Comparison of ENCODE assay signal across 8 cellular contexts in the genomic region with DNA sequence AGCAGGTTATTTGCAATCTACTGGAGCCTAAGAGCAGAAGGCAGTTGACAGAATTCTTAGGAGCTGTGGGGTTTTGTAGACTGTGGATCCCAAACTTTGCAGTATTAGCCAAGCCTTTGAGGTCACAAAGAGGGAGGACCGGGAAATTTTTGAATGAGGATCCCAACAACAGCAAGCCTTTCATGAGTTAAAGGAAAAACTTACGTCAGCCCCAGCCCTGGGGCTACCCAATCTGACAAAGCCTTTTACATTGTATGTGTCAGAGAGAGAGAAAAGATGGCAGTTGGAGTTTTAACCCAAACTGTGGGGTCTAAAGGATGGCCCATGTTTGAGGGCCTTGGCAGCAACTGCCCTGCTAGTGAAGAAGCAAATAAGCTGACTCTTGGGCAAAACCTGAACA.
DNase-seq lines count a peak whose midpoint lies in the region; ATAC-seq, FAIRE-seq and TF ChIP-seq lines count a peak whose summit lies in the region.
"Not testable (repeated sequence)": the region's sequence is repeated elsewhere in the genome, so short reads cannot be mapped to it uniquely, and the experiment has no call there.

No MANE protein-coding gene starts in this region.

- not testable (repeated sequence) for H3K4me3 ChIP-seq in kidney (ENCODE audit: low read length in 2 of 2); trophoblast cell (ENCODE audit: low read depth, low read length); thyroid gland (replicated peaks in 1 of 3)

- not testable (repeated sequence) for H3K79me2 ChIP-seq in trophoblast cell (ENCODE audit: control insufficient read depth, insufficient read depth, low read length, poor library complexity)

- not testable (repeated sequence) for H3K9me3 Mint-ChIP-seq in chondrocyte (ENCODE audit: low read depth)

- not testable (repeated sequence) for H3K36me3 ChIP-seq in kidney (ENCODE audit: control insufficient read depth in 1 of 2, insufficient read depth in 2 of 2, low read length in 2 of 2); trophoblast cell (ENCODE audit: control insufficient read depth in 1 of 2, insufficient read depth in 2 of 2, low read length in 2 of 2); thyroid gland

- H2AK5ac ChIP-seq in trophoblast cell (ENCODE audit: low read length) = not testable (repeated sequence)

- not testable (repeated sequence) for H3K27ac Mint-ChIP-seq in chondrocyte (ENCODE audit: unreplicated experiment)

- DNase-seq in RPMI7951 (ENCODE audit: low read depth) (peak; percentile 59), chondrocyte (ENCODE audit: low spot score) (peak; percentile 3), foreskin keratinocyte (peak in 1 of 2 donors; percentile 62), cardiac septum (ENCODE audit: low spot score) (peak; percentile 4), kidney (peak; percentile 10), trophoblast cell (peak; percentile 56 to 72)
- DNase-seq in thyroid gland = not testable (repeated sequence)

- H2BK12ac ChIP-seq in trophoblast cell (ENCODE audit: low read length) = peak overlapping the region; percentile 53

- H3K79me1 ChIP-seq in trophoblast cell (ENCODE audit: low read length) = not testable (repeated sequence)

- not testable (repeated sequence) for H2BK5ac ChIP-seq in trophoblast cell (ENCODE audit: low read depth, low read length, poor library complexity)

- not testable (repeated sequence) for FAIRE-seq in kidney (lab: Jason Lieb, UNC)

- H3K27me3 Mint-ChIP-seq in chondrocyte (ENCODE audit: low read depth) = peaks cover 16% of the 10 kb centered on the region

- not testable (repeated sequence) for H4K12ac ChIP-seq in trophoblast cell (ENCODE audit: low read depth, low read length)

- not testable (repeated sequence) for H3K4ac ChIP-seq in trophoblast cell (ENCODE audit: low read depth, low read length)

- H3K4me1 ChIP-seq in foreskin keratinocyte; kidney (ENCODE audit: control insufficient read depth in 1 of 2, insufficient read depth in 1 of 2, low read depth in 1 of 2, low read length in 2 of 2): not testable (repeated sequence)
- H3K4me1 ChIP-seq in trophoblast cell (ENCODE audit: control insufficient read depth in 1 of 2, insufficient read depth in 2 of 2, low read length in 2 of 2) (peaks cover 17% of the 10 kb centered on the region in 2 experiments), thyroid gland (peaks cover 39 to 54% of the 10 kb centered on the region in 2 donors)

- not testable (repeated sequence) for H3K4me2 ChIP-seq in trophoblast cell (ENCODE audit: low read length)

- intact Hi-C loops in cardiac septum (cut with DNase I); kidney (cut with DNase I); thyroid gland (cut with DNase I): not testable (repeated sequence)

- not testable (repeated sequence) for H3K4me3 Mint-ChIP-seq in chondrocyte (ENCODE audit: unreplicated experiment)

- no CpG with 5 or more reads among the region's 2 CpGs for WGBS in trophoblast cell (ENCODE audit: extremely low coverage, insufficient coverage, insufficient read length)
- WGBS in thyroid gland, 2 donors = 61 to 66% methylated on average over 2 of the region's 2 CpGs

- peaks cover 15% of the 10 kb centered on the region for H3K4me1 Mint-ChIP-seq in chondrocyte (ENCODE audit: low read depth)

- not testable (repeated sequence) for H4K8ac ChIP-seq in trophoblast cell (ENCODE audit: low read depth, low read length)

- not testable (repeated sequence) for TF ChIP-seq POLR2A in thyroid gland (IDR thresholded peaks at IDR 0.05)

- not testable (repeated sequence) for H3K18ac ChIP-seq in trophoblast cell (ENCODE audit: low read length)

- H3K9ac ChIP-seq in kidney (ENCODE audit: low read length in 2 of 2); trophoblast cell (ENCODE audit: low read length): not testable (repeated sequence)

- H3K27me3 ChIP-seq in foreskin keratinocyte; trophoblast cell (ENCODE audit: insufficient read depth, low read length); thyroid gland: not testable (repeated sequence)

- H2AFZ ChIP-seq in trophoblast cell (ENCODE audit: insufficient read depth, low read length, poor library complexity) = not testable (repeated sequence)

- H3K27ac ChIP-seq in VCaP (peak overlapping the region; percentile 47; the same call in 1 of the 2 replicates), foreskin keratinocyte (peak overlapping the region; percentile 12), thyroid gland (peak overlapping the region; percentile 68 to 89 (median 85))
- H3K27ac ChIP-seq in kidney (ENCODE audit: low read depth in 2 of 2, low read length in 2 of 2); trophoblast cell (ENCODE audit: low read depth, low read length): not testable (repeated sequence)

- H3K23ac ChIP-seq in trophoblast cell (ENCODE audit: low read length) = not testable (repeated sequence)

- H3K36me3 Mint-ChIP-seq in chondrocyte (ENCODE audit: low read depth) = not testable (repeated sequence)

- ATAC-seq in foreskin keratinocyte = not testable (repeated sequence)

- not testable (repeated sequence) for H2BK120ac ChIP-seq in trophoblast cell (ENCODE audit: insufficient read depth, low read length, poor library complexity)

- not testable (repeated sequence) for H4K91ac ChIP-seq in trophoblast cell (ENCODE audit: low read depth, low read length)

- H3K9me3 ChIP-seq in kidney (ENCODE audit: control insufficient read depth in 1 of 2, low read length in 2 of 2); trophoblast cell (ENCODE audit: insufficient read depth, low read depth, low read length); thyroid gland: not testable (repeated sequence)

- not testable (repeated sequence) for H3K14ac ChIP-seq in trophoblast cell (ENCODE audit: low read length)

- not testable (repeated sequence) for TF ChIP-seq CTCF in VCaP (conservative IDR thresholded peaks at IDR 0.05); chondrocyte (IDR thresholded peaks at IDR 0.05); foreskin keratinocyte (conservative IDR thresholded peaks at IDR 0.05); kidney (IDR thresholded peaks at IDR 0.05; ENCODE audit: borderline replicate concordance, extremely low read depth, insufficient read depth); thyroid gland (IDR thresholded peaks at IDR 0.05)
